Comparison of ENCODE assay signal across 8 cellular contexts in the genomic region with DNA sequence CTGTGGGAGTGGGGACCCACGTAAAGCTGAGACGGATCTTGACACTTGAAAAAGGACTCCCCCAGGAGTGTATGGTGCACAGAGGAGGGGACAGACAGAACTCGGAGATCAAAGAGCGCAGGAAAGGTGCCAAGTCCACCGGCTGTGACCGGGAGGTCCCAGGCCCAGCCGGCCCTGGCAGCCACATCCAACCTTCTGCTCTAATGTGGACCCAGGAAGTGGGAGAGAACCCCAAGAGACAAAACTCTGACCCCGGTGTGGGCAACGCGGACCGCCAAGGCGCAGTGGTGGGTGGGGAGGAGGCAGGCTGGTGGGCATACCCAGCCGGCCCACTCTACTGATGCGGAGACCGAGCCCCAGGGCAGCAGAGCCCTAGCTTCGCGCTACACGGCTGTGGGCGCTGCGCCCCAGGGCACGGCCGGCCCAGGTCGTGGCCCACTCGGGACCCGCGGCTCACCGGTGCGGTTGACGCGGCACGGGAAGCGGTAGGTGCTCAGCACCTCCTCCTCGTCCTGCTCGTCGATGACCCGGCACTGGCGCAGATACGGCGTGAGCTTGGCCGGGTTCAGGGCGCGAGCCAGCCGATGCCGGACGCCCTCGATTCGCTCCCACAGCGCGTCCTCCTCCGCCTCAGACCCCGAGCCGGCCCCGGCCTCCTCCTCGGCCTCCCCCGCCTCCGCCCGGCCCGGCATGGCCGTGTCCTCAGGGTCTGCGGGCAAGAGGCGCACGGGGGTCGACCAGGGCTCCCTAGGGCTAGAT. TPM values are rescaled to one million over a fixed set of nuclear protein-coding genes. Genes with fewer than 3 reads are reported as not detected.
A peak's percentile ranks its signal among the peaks of the same experiment; 100 is the strongest.
DNase-seq lines count a peak whose midpoint lies in the region; ATAC-seq and TF ChIP-seq lines count a peak whose summit lies in the region.

No MANE protein-coding gene starts in this region.

- ATAC-seq in GM19351 (IDR thresholded peaks at IDR 0.05; ENCODE audit: unreplicated experiment) (no peak), GM19035 (IDR thresholded peaks at IDR 0.05; ENCODE audit: unreplicated experiment) (no peak)

- no peak overlapping the region for H3K27ac ChIP-seq in smooth muscle cell (ENCODE audit: low read depth)

- H2AFZ ChIP-seq in smooth muscle cell (ENCODE audit: low read depth): peak overlapping the region; percentile 90

- H3K4me1 ChIP-seq in iPS-15b (ENCODE audit: control insufficient read depth, insufficient read depth, low read length) (peaks cover 5% of the 10 kb centered on the region), smooth muscle cell (ENCODE audit: low read depth) (no peaks in the 10 kb centered on the region)

- H3K9me3 ChIP-seq in iPS-15b (ENCODE audit: control insufficient read depth, insufficient read depth, low read length) (no peaks in the 10 kb centered on the region), smooth muscle cell (replicated peaks; ENCODE audit: low read depth) (no peaks in the 10 kb centered on the region)

- no peak overlapping the region for H3K9ac ChIP-seq in iPS-15b (ENCODE audit: low read depth, low read length)
- peak overlapping the region; percentile 57 for H3K9ac ChIP-seq in smooth muscle cell (ENCODE audit: low read depth)

- H3K27me3 ChIP-seq in iPS-15b (ENCODE audit: control insufficient read depth, insufficient read depth, low read length) (peaks cover 21% of the 10 kb centered on the region), smooth muscle cell (ENCODE audit: low read depth) (no peaks in the 10 kb centered on the region)

- DNase-seq in HEK293T (ENCODE audit: extremely low spot score): peak; percentile 54
- DNase-seq in smooth muscle cell (lab: John Stamatoyannopoulos, UW; ENCODE audit: unreplicated experiment): no peak
- DNase-seq in cerebellar nuclear complex (lab: John Stamatoyannopoulos, UW): no peak
- DNase-seq in amygdala (lab: John Stamatoyannopoulos, UW): no peak

- no peaks in the 10 kb centered on the region for H3K36me3 ChIP-seq in iPS-15b (ENCODE audit: control insufficient read depth, insufficient read depth, low read length)
- H3K36me3 ChIP-seq in smooth muscle cell (ENCODE audit: low read depth): no peaks in the 10 kb centered on the region

- peaks cover 16% of the 10 kb centered on the region for H3K27me3 Mint-ChIP-seq in activated naive CD8-positive, alpha-beta T cell

- peaks cover 6% of the 10 kb centered on the region for H3F3A ChIP-seq in smooth muscle cell (ENCODE audit: low read depth)

- H3K36me3 Mint-ChIP-seq in activated naive CD8-positive, alpha-beta T cell: no peaks in the 10 kb centered on the region

- POLR2A ChIA-PET in HEK293T (lab: Yijun Ruan, JAX): no interaction called here

- H3K27ac Mint-ChIP-seq in activated naive CD8-positive, alpha-beta T cell: no peak overlapping the region

- peak overlapping the region; percentile 98 for H3K4me2 ChIP-seq in smooth muscle cell

- no peaks in the 10 kb centered on the region for H3K9me3 Mint-ChIP-seq in activated naive CD8-positive, alpha-beta T cell (ENCODE audit: low read depth)

- no peaks in the 10 kb centered on the region for H4K20me1 ChIP-seq in smooth muscle cell (ENCODE audit: low read depth)

- no peaks in the 10 kb centered on the region for H3K79me2 ChIP-seq in smooth muscle cell (ENCODE audit: low read depth)

- TF ChIP-seq CTCF in smooth muscle cell (IDR thresholded peaks at IDR 0.05; ENCODE audit: borderline replicate concordance, insufficient read depth, poor library complexity, severe bottlenecking): no peak

- H3K4me3 Mint-ChIP-seq in activated naive CD8-positive, alpha-beta T cell: peak overlapping the region; percentile 83

- WGBS in smooth muscle cell (ENCODE audit: low lambda C conversion rate): 18% methylated on average over 46 of the region's 63 CpGs

- CTCF ChIA-PET in HEK293T (lab: Yijun Ruan, JAX): interaction anchor here (1.1 to 1.5 kb wide), 2 partner anchors 47 to 88 kb away, joined by 3 read pairs; no protein-coding TSS in a partner anchor

- H3K4me1 Mint-ChIP-seq in activated naive CD8-positive, alpha-beta T cell (ENCODE audit: low read depth): peaks cover 9% of the 10 kb centered on the region

- H3K4me3 ChIP-seq in iPS-15b (ENCODE audit: low read depth, low read length) (peak overlapping the region; percentile 73), smooth muscle cell (peak overlapping the region; percentile 65)

TF ChIP-seq in HEK293T, 16 proteins besides CTCF, POLR2A, EP300 and RAD21:
- TF ChIP-seq LEF1 (IDR thresholded peaks at IDR 0.05; ENCODE audit: borderline replicate concordance) (no peak), TARDBP (IDR thresholded peaks at IDR 0.05) (no peak), FOXA1 (IDR thresholded peaks at IDR 0.05) (no peak), ELF4 (IDR thresholded peaks at IDR 0.05) (no peak), CTBP1 (IDR thresholded peaks at IDR 0.05; ENCODE audit: borderline replicate concordance) (no peak), BHLHE40 (IDR thresholded peaks at IDR 0.05; ENCODE audit: borderline replicate concordance) (no peak), SP1 (IDR thresholded peaks at IDR 0.05) (no peak), ARNT (IDR thresholded peaks at IDR 0.05) (no peak)

RNA-seq across cellular contexts. Expression of a gene that starts 0.5 kb away (rescaled TPM):
- 3.7 and 6.0 TPM in 2 replicates for total RNA-seq in smooth muscle cell
- polyA plus RNA-seq in smooth muscle cell: 2.3 and 5.4 TPM in 2 replicates

RNA-seq across cellular contexts. Expression of a gene that starts 32.5 kb away (rescaled TPM):
- not detected in 2 replicates for total RNA-seq in smooth muscle cell
- polyA plus RNA-seq in smooth muscle cell: 0.40 and 1.2 TPM in 2 replicates

RNA-seq across cellular contexts. Expression of a gene that starts 41.6 kb away (rescaled TPM):
- total RNA-seq in smooth muscle cell: 14.0 and 19.1 TPM in 2 replicates
- polyA plus RNA-seq in smooth muscle cell: 89.6 and 94.9 TPM in 2 replicates
